ENCODE assay signal across 1 cellular context in the genomic region with DNA sequence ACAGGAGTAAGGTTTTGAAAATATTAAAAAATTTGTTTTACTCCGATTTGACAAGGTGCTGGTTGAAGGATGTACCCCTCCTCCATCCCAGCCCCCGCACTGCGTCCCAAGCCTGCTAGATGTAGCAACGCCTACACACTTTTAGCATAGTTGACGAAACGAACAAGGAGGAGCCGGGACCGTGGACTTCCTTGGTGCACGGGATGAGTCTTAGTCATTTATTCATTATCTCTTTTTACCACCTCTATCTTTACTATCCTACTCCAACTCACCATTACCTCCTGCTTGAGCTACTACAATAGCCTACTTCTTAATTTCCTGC.
TF ChIP-seq lines count a peak whose summit lies in the region.

No MANE protein-coding gene starts in this region.

TF ChIP-seq in GM23338, 12 proteins besides CTCF, POLR2A, EP300 and RAD21 (continued from another document):
- TF ChIP-seq, protein P1, sequence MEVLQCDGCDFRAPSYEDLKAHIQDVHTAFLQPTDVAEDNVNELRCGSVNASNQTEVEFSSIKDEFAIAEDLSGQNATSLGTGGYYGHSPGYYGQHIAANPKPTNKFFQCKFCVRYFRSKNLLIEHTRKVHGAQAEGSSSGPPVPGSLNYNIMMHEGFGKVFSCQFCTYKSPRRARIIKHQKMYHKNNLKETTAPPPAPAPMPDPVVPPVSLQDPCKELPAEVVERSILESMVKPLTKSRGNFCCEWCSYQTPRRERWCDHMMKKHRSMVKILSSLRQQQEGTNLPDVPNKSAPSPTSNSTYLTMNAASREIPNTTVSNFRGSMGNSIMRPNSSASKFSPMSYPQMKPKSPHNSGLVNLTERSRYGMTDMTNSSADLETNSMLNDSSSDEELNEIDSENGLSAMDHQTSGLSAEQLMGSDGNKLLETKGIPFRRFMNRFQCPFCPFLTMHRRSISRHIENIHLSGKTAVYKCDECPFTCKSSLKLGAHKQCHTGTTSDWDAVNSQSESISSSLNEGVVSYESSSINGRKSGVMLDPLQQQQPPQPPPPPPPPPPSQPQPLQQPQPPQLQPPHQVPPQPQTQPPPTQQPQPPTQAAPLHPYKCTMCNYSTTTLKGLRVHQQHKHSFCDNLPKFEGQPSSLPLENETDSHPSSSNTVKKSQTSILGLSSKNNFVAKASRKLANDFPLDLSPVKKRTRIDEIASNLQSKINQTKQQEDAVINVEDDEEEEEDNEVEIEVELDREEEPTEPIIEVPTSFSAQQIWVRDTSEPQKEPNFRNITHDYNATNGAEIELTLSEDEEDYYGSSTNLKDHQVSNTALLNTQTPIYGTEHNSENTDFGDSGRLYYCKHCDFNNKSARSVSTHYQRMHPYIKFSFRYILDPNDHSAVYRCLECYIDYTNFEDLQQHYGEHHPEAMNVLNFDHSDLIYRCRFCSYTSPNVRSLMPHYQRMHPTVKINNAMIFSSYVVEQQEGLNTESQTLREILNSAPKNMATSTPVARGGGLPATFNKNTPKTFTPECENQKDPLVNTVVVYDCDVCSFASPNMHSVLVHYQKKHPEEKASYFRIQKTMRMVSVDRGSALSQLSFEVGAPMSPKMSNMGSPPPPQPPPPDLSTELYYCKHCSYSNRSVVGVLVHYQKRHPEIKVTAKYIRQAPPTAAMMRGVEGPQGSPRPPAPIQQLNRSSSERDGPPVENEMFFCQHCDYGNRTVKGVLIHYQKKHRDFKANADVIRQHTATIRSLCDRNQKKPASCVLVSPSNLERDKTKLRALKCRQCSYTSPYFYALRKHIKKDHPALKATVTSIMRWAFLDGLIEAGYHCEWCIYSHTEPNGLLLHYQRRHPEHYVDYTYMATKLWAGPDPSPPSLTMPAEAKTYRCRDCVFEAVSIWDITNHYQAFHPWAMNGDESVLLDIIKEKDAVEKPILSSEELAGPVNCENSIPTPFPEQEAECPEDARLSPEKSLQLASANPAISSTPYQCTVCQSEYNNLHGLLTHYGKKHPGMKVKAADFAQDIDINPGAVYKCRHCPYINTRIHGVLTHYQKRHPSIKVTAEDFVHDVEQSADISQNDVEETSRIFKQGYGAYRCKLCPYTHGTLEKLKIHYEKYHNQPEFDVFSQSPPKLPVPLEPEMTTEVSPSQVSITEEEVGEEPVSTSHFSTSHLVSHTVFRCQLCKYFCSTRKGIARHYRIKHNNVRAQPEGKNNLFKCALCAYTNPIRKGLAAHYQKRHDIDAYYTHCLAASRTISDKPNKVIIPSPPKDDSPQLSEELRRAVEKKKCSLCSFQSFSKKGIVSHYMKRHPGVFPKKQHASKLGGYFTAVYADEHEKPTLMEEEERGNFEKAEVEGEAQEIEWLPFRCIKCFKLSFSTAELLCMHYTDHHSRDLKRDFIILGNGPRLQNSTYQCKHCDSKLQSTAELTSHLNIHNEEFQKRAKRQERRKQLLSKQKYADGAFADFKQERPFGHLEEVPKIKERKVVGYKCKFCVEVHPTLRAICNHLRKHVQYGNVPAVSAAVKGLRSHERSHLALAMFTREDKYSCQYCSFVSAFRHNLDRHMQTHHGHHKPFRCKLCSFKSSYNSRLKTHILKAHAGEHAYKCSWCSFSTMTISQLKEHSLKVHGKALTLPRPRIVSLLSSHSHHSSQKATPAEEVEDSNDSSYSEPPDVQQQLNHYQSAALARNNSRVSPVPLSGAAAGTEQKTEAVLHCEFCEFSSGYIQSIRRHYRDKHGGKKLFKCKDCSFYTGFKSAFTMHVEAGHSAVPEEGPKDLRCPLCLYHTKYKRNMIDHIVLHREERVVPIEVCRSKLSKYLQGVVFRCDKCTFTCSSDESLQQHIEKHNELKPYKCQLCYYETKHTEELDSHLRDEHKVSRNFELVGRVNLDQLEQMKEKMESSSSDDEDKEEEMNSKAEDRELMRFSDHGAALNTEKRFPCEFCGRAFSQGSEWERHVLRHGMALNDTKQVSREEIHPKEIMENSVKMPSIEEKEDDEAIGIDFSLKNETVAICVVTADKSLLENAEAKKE (CRISPR knock-in tag; IDR thresholded peaks at IDR 0.05): no peak
- TF ChIP-seq JUNB (IDR thresholded peaks at IDR 0.05; ENCODE audit: unreplicated experiment): no peak
- TF ChIP-seq, protein P2, sequence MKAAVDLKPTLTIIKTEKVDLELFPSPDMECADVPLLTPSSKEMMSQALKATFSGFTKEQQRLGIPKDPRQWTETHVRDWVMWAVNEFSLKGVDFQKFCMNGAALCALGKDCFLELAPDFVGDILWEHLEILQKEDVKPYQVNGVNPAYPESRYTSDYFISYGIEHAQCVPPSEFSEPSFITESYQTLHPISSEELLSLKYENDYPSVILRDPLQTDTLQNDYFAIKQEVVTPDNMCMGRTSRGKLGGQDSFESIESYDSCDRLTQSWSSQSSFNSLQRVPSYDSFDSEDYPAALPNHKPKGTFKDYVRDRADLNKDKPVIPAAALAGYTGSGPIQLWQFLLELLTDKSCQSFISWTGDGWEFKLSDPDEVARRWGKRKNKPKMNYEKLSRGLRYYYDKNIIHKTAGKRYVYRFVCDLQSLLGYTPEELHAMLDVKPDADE (IDR thresholded peaks at IDR 0.05): no peak
